Comparison of ENCODE assay signal across 31 cellular contexts in genomic region chr13:110834572-110834971, GRCh38.
"Had no signal": no experiment of that assay in that cellular context is flagged by ENCODE, and none has a peak within 500 bp of the region (broad histone marks: within the 10 kb centered on the region; RNA-seq: fewer than 3 reads in every experiment).

No MANE protein-coding gene starts in this region.

- H3K27ac Mint-ChIP-seq: activated CD4-positive, alpha-beta memory T cell treated with anti-CD3 and anti-CD28 coated beads, Interleukin-2, amount 10 ng/mL, durations not matched to agents 7 days and 5 days; activated CD4-positive, alpha-beta T cell treated with anti-CD3 and anti-CD28 coated beads, Interleukin-2, amount 10 ng/mL, durations not matched to agents 7 days and 5 days; activated naive CD4-positive, alpha-beta T cell treated with anti-CD3 and anti-CD28 coated beads, Interleukin-2, amount 10 ng/mL, durations not matched to agents 7 days and 5 days; activated naive CD4-positive, alpha-beta T cell treated with anti-CD3 and anti-CD28 coated beads, Interleukin-2, amount 50 U/mL, for 72 hours; activated naive CD8-positive, alpha-beta T cell treated with anti-CD3 and anti-CD28 coated beads, Interleukin-2, amount 10 ng/mL, durations not matched to agents 7 days and 5 days; activated T-cell treated with anti-CD3 and anti-CD28 coated beads, Interleukin-2, amount 50 U/mL, for 24 hours; brain; T-helper 17 cell; WTC11 had no signal

- H3K4me3 Mint-ChIP-seq: activated CD4-positive, alpha-beta memory T cell treated with anti-CD3 and anti-CD28 coated beads, Interleukin-2, amount 10 ng/mL, durations not matched to agents 7 days and 5 days; activated CD4-positive, alpha-beta T cell treated with anti-CD3 and anti-CD28 coated beads, Interleukin-2, amount 10 ng/mL, durations not matched to agents 7 days and 5 days; activated naive CD4-positive, alpha-beta T cell treated with anti-CD3 and anti-CD28 coated beads, Interleukin-2, amount 10 ng/mL, durations not matched to agents 7 days and 5 days; activated naive CD8-positive, alpha-beta T cell treated with anti-CD3 and anti-CD28 coated beads, Interleukin-2, amount 10 ng/mL, durations not matched to agents 7 days and 5 days; activated T-cell treated with anti-CD3 and anti-CD28 coated beads, Interleukin-2, amount 50 U/mL, for 24 hours; activated T-cell treated with anti-CD3 and anti-CD28 coated beads, Interleukin-2, amount 50 U/mL, for 72 hours; brain; T-helper 17 cell; WTC11 had no signal

- H3K4me1 ChIP-seq: ascending aorta, breast epithelium, colonic mucosa, esophagus muscularis mucosa, foreskin keratinocyte, gastrocnemius medialis, heart left ventricle had no signal

- ATAC-seq: activated naive CD4-positive, alpha-beta T cell treated with anti-CD3 and anti-CD28 coated beads, Interleukin-2, amount 50 U/mL, for 72 hours; activated T-cell treated with anti-CD3 and anti-CD28 coated beads, Interleukin-2, amount 50 U/mL, for 72 hours; foreskin keratinocyte; gastrocnemius medialis; heart left ventricle; T-helper 17 cell; WTC11 had no signal

- H3K4me1 Mint-ChIP-seq: activated CD4-positive, alpha-beta memory T cell treated with anti-CD3 and anti-CD28 coated beads, Interleukin-2, amount 10 ng/mL, durations not matched to agents 7 days and 5 days; activated CD4-positive, alpha-beta T cell treated with anti-CD3 and anti-CD28 coated beads, Interleukin-2, amount 10 ng/mL, durations not matched to agents 7 days and 5 days; activated naive CD4-positive, alpha-beta T cell treated with anti-CD3 and anti-CD28 coated beads, Interleukin-2, amount 10 ng/mL, durations not matched to agents 7 days and 5 days; activated naive CD8-positive, alpha-beta T cell treated with anti-CD3 and anti-CD28 coated beads, Interleukin-2, amount 10 ng/mL, durations not matched to agents 7 days and 5 days; brain; T-helper 17 cell had no signal

- H3K9me3 Mint-ChIP-seq: activated CD4-positive, alpha-beta memory T cell treated with anti-CD3 and anti-CD28 coated beads, Interleukin-2, amount 10 ng/mL, durations not matched to agents 7 days and 5 days; activated CD4-positive, alpha-beta T cell treated with anti-CD3 and anti-CD28 coated beads, Interleukin-2, amount 10 ng/mL, durations not matched to agents 7 days and 5 days; activated naive CD4-positive, alpha-beta T cell treated with anti-CD3 and anti-CD28 coated beads, Interleukin-2, amount 10 ng/mL, durations not matched to agents 7 days and 5 days; activated naive CD4-positive, alpha-beta T cell treated with anti-CD3 and anti-CD28 coated beads, Interleukin-2, amount 50 U/mL, for 72 hours; activated naive CD8-positive, alpha-beta T cell treated with anti-CD3 and anti-CD28 coated beads, Interleukin-2, amount 10 ng/mL, durations not matched to agents 7 days and 5 days; activated T-cell treated with anti-CD3 and anti-CD28 coated beads, Interleukin-2, amount 50 U/mL, for 24 hours; activated T-cell treated with anti-CD3 and anti-CD28 coated beads, Interleukin-2, amount 50 U/mL, for 72 hours; brain; WTC11 had no signal

- H3K27me3 ChIP-seq: ascending aorta, breast epithelium, cardiac muscle cell, colonic mucosa, gastrocnemius medialis had no signal

- H3K27ac ChIP-seq: ascending aorta, breast epithelium, cardiac muscle cell, colonic mucosa, esophagus muscularis mucosa, foreskin keratinocyte, gastrocnemius medialis, heart left ventricle had no signal

- DNase-seq: activated CD4-positive, alpha-beta memory T cell treated with anti-CD3 and anti-CD28 coated beads, Interleukin-2, amount 10 ng/mL, durations not matched to agents 7 days and 5 days; activated CD4-positive, alpha-beta T cell treated with anti-CD3 and anti-CD28 coated beads for 1 hour; activated CD4-positive, alpha-beta T cell treated with anti-CD3 and anti-CD28 coated beads for 4 hours; activated CD4-positive, alpha-beta T cell treated with anti-CD3 and anti-CD28 coated beads, Interleukin-2, amount 10 ng/mL, durations not matched to agents 7 days and 5 days; activated CD4-positive, alpha-beta T cell treated with anti-CD3 and anti-CD28 coated beads, Interleukin-2, amount 50 U/mL, for 4 hours; activated CD8-positive, alpha-beta memory T cell treated with anti-CD3 and anti-CD28 coated beads, Interleukin-2, amount 50 U/mL, for 48 hours; activated gamma-delta T cell; activated naive CD4-positive, alpha-beta T cell; activated naive CD4-positive, alpha-beta T cell treated with anti-CD3 and anti-CD28 coated beads, Interleukin-2, amount 10 ng/mL, durations not matched to agents 7 days and 5 days; activated naive CD8-positive, alpha-beta T cell treated with anti-CD3 and anti-CD28 coated beads, Interleukin-2, amount 10 ng/mL, durations not matched to agents 7 days and 5 days; activated T-cell treated with anti-CD3 and anti-CD28 coated beads for 4 hours; activated T-cell treated with anti-CD3 and anti-CD28 coated beads, Interleukin-2, amount 50 U/mL, for 24 hours; activated T-cell treated with anti-CD3 and anti-CD28 coated beads, Interleukin-2, amount 50 U/mL, for 72 hours; central memory CD4-positive, alpha-beta T cell; cerebellar nuclear complex; colonic mucosa; effector memory CD4-positive, alpha-beta T cell; erythroblast; foreskin keratinocyte; gastrocnemius medialis; glutamatergic neuron; heart left ventricle; T-helper 1 cell; T-helper 17 cell had no signal

- H3K9me3 ChIP-seq: ascending aorta, breast epithelium, colonic mucosa, esophagus muscularis mucosa, gastrocnemius medialis, heart left ventricle had no signal

- H3K36me3 ChIP-seq: ascending aorta, breast epithelium, cardiac muscle cell, colonic mucosa, esophagus muscularis mucosa, gastrocnemius medialis, heart left ventricle had no signal

- H3K4me3 ChIP-seq: ascending aorta, breast epithelium, cardiac muscle cell, colonic mucosa, esophagus muscularis mucosa, gastrocnemius medialis, heart left ventricle had no signal

- H3K36me3 Mint-ChIP-seq: activated naive CD4-positive, alpha-beta T cell treated with anti-CD3 and anti-CD28 coated beads, Interleukin-2, amount 10 ng/mL, durations not matched to agents 7 days and 5 days; activated naive CD4-positive, alpha-beta T cell treated with anti-CD3 and anti-CD28 coated beads, Interleukin-2, amount 50 U/mL, for 72 hours; activated naive CD8-positive, alpha-beta T cell treated with anti-CD3 and anti-CD28 coated beads, Interleukin-2, amount 10 ng/mL, durations not matched to agents 7 days and 5 days; brain; WTC11 had no signal
